Comparison of ENCODE assay signal across 1 cellular context in the genomic region with DNA sequence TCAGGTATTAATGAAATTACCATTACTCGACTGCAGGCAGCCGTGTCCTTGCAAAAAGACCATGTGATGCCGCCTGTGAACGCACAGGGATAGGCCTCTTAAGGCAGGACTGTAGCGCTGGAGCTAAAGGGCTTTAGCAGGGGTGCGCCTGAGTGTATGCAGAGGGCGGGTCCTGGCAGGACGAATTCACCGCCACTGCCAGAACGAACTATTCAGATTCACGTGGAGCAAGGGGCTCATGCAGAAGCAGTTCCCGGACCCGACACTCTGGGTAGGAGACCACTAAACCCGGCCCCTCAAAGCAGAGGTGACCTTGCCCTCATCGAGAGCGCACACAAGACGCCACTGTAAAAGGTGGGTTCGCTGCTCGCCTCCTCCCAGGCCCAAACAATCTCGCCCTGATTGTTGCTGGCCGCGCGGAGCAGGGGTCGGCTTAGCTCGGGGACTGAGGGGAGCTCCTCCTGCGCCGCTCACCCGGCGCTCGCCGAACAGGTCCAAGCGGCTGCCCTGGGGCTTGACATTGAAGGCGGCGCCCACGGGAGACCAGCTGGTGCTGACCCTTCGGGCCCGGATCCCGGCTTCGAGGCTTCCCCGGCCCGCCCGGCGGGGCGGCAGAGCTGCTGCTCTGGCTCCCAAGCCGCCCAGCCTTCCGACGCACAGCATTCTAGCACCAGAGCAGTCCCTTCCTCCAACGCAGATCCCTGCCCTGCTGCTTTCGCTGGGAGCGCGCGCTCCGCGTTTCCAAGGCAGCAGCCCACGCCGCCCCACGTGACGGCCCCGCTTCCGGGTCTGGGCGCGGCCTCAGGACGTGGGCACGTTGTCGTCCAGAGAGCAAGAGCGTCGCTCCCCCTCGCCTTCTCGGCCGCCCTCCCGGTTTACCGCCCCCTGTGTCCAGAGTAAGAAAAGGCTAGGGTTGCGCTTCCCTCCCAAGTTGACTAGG.
TF ChIP-seq lines count a peak whose summit lies in the region.

A gene (minus strand): TSS at position 743 of the 940 bp plus-strand sequence. CDS start 80 bp downstream, at position 663.

TF ChIP-seq in HEK293, 187 proteins besides CTCF, POLR2A, EP300 and RAD21 (continued from another document):
- TF ChIP-seq, protein P1, sequence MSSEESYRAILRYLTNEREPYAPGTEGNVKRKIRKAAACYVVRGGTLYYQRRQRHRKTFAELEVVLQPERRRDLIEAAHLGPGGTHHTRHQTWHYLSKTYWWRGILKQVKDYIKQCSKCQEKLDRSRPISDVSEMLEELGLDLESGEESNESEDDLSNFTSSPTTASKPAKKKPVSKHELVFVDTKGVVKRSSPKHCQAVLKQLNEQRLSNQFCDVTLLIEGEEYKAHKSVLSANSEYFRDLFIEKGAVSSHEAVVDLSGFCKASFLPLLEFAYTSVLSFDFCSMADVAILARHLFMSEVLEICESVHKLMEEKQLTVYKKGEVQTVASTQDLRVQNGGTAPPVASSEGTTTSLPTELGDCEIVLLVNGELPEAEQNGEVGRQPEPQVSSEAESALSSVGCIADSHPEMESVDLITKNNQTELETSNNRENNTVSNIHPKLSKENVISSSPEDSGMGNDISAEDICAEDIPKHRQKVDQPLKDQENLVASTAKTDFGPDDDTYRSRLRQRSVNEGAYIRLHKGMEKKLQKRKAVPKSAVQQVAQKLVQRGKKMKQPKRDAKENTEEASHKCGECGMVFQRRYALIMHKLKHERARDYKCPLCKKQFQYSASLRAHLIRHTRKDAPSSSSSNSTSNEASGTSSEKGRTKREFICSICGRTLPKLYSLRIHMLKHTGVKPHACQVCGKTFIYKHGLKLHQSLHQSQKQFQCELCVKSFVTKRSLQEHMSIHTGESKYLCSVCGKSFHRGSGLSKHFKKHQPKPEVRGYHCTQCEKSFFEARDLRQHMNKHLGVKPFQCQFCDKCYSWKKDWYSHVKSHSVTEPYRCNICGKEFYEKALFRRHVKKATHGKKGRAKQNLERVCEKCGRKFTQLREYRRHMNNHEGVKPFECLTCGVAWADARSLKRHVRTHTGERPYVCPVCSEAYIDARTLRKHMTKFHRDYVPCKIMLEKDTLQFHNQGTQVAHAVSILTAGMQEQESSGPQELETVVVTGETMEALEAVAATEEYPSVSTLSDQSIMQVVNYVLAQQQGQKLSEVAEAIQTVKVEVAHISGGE (tag by site-specific recombination; conservative IDR thresholded peaks at IDR 0.05; ENCODE audit: low read depth), result peak; percentile 57; the same call in 1 of the 2 replicates
- TF ChIP-seq ZNF404 (tag by site-specific recombination; IDR thresholded peaks at IDR 0.05), result no peak
- no peak for TF ChIP-seq HOXD13 (CRISPR knock-in tag; IDR thresholded peaks at IDR 0.05; ENCODE audit: borderline replicate concordance)
- TF ChIP-seq ZNF510 (tag by site-specific recombination; IDR thresholded peaks at IDR 0.05; ENCODE audit: insufficient replicate concordance), result no peak
- no peak for TF ChIP-seq GLI4 (tag by site-specific recombination; IDR thresholded peaks at IDR 0.05)
- no peak; the same call in 1 of the 2 replicates for TF ChIP-seq ZNF561 (tag by site-specific recombination; IDR thresholded peaks at IDR 0.05; ENCODE audit: borderline replicate concordance)
- TF ChIP-seq ZNF175 (tag by site-specific recombination; IDR thresholded peaks at IDR 0.05), result no peak
- peak; percentile 52 for TF ChIP-seq ZIC2 (tag by site-specific recombination; IDR thresholded peaks at IDR 0.05)
- TF ChIP-seq, protein P2, sequence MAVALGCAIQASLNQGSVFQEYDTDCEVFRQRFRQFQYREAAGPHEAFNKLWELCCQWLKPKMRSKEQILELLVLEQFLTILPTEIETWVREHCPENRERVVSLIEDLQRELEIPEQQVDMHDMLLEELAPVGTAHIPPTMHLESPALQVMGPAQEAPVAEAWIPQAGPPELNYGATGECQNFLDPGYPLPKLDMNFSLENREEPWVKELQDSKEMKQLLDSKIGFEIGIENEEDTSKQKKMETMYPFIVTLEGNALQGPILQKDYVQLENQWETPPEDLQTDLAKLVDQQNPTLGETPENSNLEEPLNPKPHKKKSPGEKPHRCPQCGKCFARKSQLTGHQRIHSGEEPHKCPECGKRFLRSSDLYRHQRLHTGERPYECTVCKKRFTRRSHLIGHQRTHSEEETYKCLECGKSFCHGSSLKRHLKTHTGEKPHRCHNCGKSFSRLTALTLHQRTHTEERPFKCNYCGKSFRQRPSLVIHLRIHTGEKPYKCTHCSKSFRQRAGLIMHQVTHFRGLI (tag by site-specific recombination; IDR thresholded peaks at IDR 0.05), result no peak; the same call in 1 of the 2 replicates
- TF ChIP-seq SP2 (tag by site-specific recombination; IDR thresholded peaks at IDR 0.05), result peak; percentile 74
- TF ChIP-seq ZNF560 (tag by site-specific recombination; IDR thresholded peaks at IDR 0.05; ENCODE audit: borderline replicate concordance), result no peak
- no peak for TF ChIP-seq ZNF514 (tag by site-specific recombination; IDR thresholded peaks at IDR 0.05)
- TF ChIP-seq ZNF138 (tag by site-specific recombination; IDR thresholded peaks at IDR 0.05; ENCODE audit: borderline replicate concordance), result no peak
- peak; percentile 80 for TF ChIP-seq ZBTB48 (tag by site-specific recombination; IDR thresholded peaks at IDR 0.05)
- no peak for TF ChIP-seq SETDB1 (IDR thresholded peaks at IDR 0.05; ENCODE audit: insufficient read length, low read length)
- no peak for TF ChIP-seq ZNF521 (tag by site-specific recombination; IDR thresholded peaks at IDR 0.05)
- TF ChIP-seq ZNF791 (tag by site-specific recombination; IDR thresholded peaks at IDR 0.05), result no peak
- TF ChIP-seq WT1 (tag by site-specific recombination; IDR thresholded peaks at IDR 0.05), result no peak
- no peak for TF ChIP-seq ZNF549 (tag by site-specific recombination; IDR thresholded peaks at IDR 0.05)
- TF ChIP-seq, protein P3, sequence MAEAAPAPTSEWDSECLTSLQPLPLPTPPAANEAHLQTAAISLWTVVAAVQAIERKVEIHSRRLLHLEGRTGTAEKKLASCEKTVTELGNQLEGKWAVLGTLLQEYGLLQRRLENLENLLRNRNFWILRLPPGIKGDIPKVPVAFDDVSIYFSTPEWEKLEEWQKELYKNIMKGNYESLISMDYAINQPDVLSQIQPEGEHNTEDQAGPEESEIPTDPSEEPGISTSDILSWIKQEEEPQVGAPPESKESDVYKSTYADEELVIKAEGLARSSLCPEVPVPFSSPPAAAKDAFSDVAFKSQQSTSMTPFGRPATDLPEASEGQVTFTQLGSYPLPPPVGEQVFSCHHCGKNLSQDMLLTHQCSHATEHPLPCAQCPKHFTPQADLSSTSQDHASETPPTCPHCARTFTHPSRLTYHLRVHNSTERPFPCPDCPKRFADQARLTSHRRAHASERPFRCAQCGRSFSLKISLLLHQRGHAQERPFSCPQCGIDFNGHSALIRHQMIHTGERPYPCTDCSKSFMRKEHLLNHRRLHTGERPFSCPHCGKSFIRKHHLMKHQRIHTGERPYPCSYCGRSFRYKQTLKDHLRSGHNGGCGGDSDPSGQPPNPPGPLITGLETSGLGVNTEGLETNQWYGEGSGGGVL (tag by site-specific recombination; IDR thresholded peaks at IDR 0.05), result no peak
- no peak for TF ChIP-seq ZNF214 (tag by site-specific recombination; IDR thresholded peaks at IDR 0.05; ENCODE audit: borderline replicate concordance)
- no peak for TF ChIP-seq ZNF221 (tag by site-specific recombination; IDR thresholded peaks at IDR 0.05; ENCODE audit: borderline replicate concordance)
- TF ChIP-seq ZNF2 (tag by site-specific recombination; IDR thresholded peaks at IDR 0.05), result 0 out of 2 replicates have a peak, but pooled peaks have one; percentile 18
